Comparison of ENCODE assay signal across 8 cellular contexts in the genomic region with DNA sequence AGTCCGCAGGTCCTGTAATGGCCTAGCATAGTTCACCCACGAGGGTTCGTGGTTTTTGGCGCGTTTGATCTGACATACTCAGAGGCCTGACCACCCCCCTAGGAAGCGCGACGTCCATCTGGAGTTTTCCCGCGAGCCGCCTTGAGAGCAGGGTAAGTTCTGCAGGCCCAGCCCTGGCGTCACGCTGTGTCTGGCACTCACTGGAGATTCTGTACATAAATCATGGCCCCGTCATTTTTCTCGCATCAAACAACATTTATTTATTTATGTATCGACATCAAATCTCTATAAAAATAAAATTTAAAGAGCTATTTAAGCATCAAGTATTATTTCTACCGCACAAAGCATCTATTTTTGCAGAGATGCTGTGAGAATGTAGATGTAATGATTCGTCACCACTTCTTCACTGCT. TPM values are rescaled to one million over a fixed set of nuclear protein-coding genes. Genes with fewer than 3 reads are reported as not detected.
DNase-seq lines count a peak whose midpoint lies in the region; ATAC-seq and TF ChIP-seq lines count a peak whose summit lies in the region.

No MANE protein-coding gene starts in this region.

- H4K20me1 ChIP-seq in BLaER1 (no peaks in the 10 kb centered on the region), mammary epithelial cell (ENCODE audit: insufficient read depth, low read length) (no peaks in the 10 kb centered on the region)

- BruUV-seq in mammary epithelial cell (replicated peaks; lab: Mats Ljungman, UMichigan), result no TSS peak

- H3K4me2 ChIP-seq in BLaER1 (peak overlapping the region; percentile 83), mammary epithelial cell (ENCODE audit: insufficient read depth, low read depth, low read length) (peak overlapping the region; percentile 96)

- H3K9me3 ChIP-seq in BLaER1 (no peaks in the 10 kb centered on the region), mammary epithelial cell (replicated peaks; ENCODE audit: insufficient read depth, low read length) (no peaks in the 10 kb centered on the region), mesodermal cell (ENCODE audit: control insufficient read depth, low read length) (no peaks in the 10 kb centered on the region)

- dilution Hi-C loops in mammary epithelial cell (cut with HindIII; ENCODE audit: low sequenced_read_pairs), result no loop called here

- peaks cover 32% of the 10 kb centered on the region for H3K79me2 ChIP-seq in mammary epithelial cell (ENCODE audit: insufficient read depth, low read length)

- no peak for TF ChIP-seq CTCF in HL-60 (IDR thresholded peaks at IDR 0.05; ENCODE audit: insufficient read depth, low read length)
- TF ChIP-seq CTCF in mammary epithelial cell (conservative IDR thresholded peaks at IDR 0.05 in 1 of 2, IDR thresholded peaks at IDR 0.05 in 1 of 2; ENCODE audit: extremely low read depth in 1 of 2, insufficient read depth in 1 of 2, low read depth in 1 of 2, low read length in 2 of 2), result no peak

- in situ Hi-C loops in mammary epithelial cell (cut with MboI; ENCODE audit: low sequenced_read_pairs in 2 of 2), result no loop called here

- CTCF ChIA-PET in mammary epithelial cell (lab: Charles Lee; ENCODE audit: low non-redundant PET), result no interaction called here

- H3K36me3 ChIP-seq in BLaER1 (peaks cover 12% of the 10 kb centered on the region), mammary epithelial cell (ENCODE audit: insufficient read depth, low read length) (no peaks in the 10 kb centered on the region), mesodermal cell (ENCODE audit: control insufficient read depth, insufficient read depth, low read length) (peaks cover 24% of the 10 kb centered on the region)

- H3K9ac ChIP-seq in BLaER1, result peak overlapping the region; percentile 94
- H3K9ac ChIP-seq in mammary epithelial cell (ENCODE audit: insufficient read depth, low read length), result peak overlapping the region; percentile 67

- H3K4me3 ChIP-seq in BLaER1 (peak overlapping the region; percentile 79), HL-60 (replicated peaks; ENCODE audit: insufficient read depth, low read length) (peak overlapping the region; percentile 68), mammary epithelial cell (replicated peaks in 1 of 3; ENCODE audit: insufficient read depth in 1 of 3, low read depth in 2 of 3, low read length in 3 of 3) (peak overlapping the region; percentile 86 to 99 (median 98)), mesodermal cell (ENCODE audit: extremely low read depth, insufficient read depth, low read length, poor library complexity, severe bottlenecking) (peak overlapping the region; percentile 73)

- ATAC-seq in GM19397 (IDR thresholded peaks at IDR 0.05; ENCODE audit: unreplicated experiment) (no peak), HG03095 (IDR thresholded peaks at IDR 0.05; ENCODE audit: unreplicated experiment) (no peak)

- 4% methylated on average over 11 of the region's 18 CpGs for WGBS in mammary epithelial cell (ENCODE audit: low coverage, missing lambda C conversion rate)
- WGBS in mesodermal cell (ENCODE audit: insufficient coverage in 2 of 2), 2 experiments, result 0% methylated on average over 11 to 12 of the region's 18 CpGs

- intact Hi-C loops in mammary epithelial cell (cut with micrococcal nuclease), result loop anchor here (1.0 to 2.0 kb wide), 6 partner anchors 15 to 362 kb away; no protein-coding TSS in a partner anchor

- peaks cover 5% of the 10 kb centered on the region; the same call in 1 of the 2 replicates for H3K27me3 ChIP-seq in BLaER1
- H3K27me3 ChIP-seq in HL-60 (ENCODE audit: insufficient read depth, poor library complexity, severe bottlenecking), result no peaks in the 10 kb centered on the region
- H3K27me3 ChIP-seq in mammary epithelial cell (ENCODE audit: insufficient read depth, low read length), result no peaks in the 10 kb centered on the region

- H2AFZ ChIP-seq in mammary epithelial cell (ENCODE audit: low read depth, low read length), result peak overlapping the region; percentile 83

- H3K4me1 ChIP-seq in BLaER1 (peaks cover 51% of the 10 kb centered on the region), mammary epithelial cell (ENCODE audit: insufficient read depth, low read length) (peaks cover 13% of the 10 kb centered on the region), mesodermal cell (ENCODE audit: control insufficient read depth, insufficient read depth, low read length, poor library complexity, severe bottlenecking) (no peaks in the 10 kb centered on the region)

- H3K27ac ChIP-seq in BLaER1 (peak overlapping the region; percentile 98), HL-60 (replicated peaks) (peak overlapping the region; percentile 97), mammary epithelial cell (ENCODE audit: insufficient read depth, low read depth, low read length) (peak overlapping the region; percentile 70), mesodermal cell (ENCODE audit: low read depth, low read length, severe bottlenecking) (peak overlapping the region; percentile 97)

- DNase-seq in HL-60 (ENCODE audit: low read depth in 1 of 2, low spot score in 1 of 2) (no peak), mammary epithelial cell (no peak), kidney tubule cell (ENCODE audit: low spot score) (no peak), AG20443 (ENCODE audit: low spot score) (no peak)

RNA-seq across cellular contexts. Expression of a gene that starts 0.4 kb away (rescaled TPM):
- total RNA-seq in mammary epithelial cell, result 10 to 100 TPM; 10.3 to 30.6 TPM
- polyA plus RNA-seq in mammary epithelial cell, result 10.1 TPM
- 10.5 TPM for polyA minus RNA-seq in mammary epithelial cell
- 16.0 TPM for polyA plus RNA-seq in mesodermal cell (2013, experiment 1 of 2)
- 16.1 TPM for polyA plus RNA-seq in mesodermal cell (2013, experiment 2 of 2)

RNA-seq across cellular contexts. Expression of a gene that starts 17.6 kb away (rescaled TPM):
- total RNA-seq in mammary epithelial cell, result 10 to 100 TPM in 1 of 2 donors, 1 to 10 TPM in 1; 6.3 to 31.4 TPM
- polyA plus RNA-seq in mammary epithelial cell, result 18.8 TPM
- polyA minus RNA-seq in mammary epithelial cell, result 6.6 TPM
- 0.37 TPM for polyA plus RNA-seq in mesodermal cell (2013, experiment 1 of 2)
- polyA plus RNA-seq in mesodermal cell (2013, experiment 2 of 2), result not detected

RNA-seq across cellular contexts. Expression of a gene that starts 21.1 kb away (rescaled TPM):
- total RNA-seq in mammary epithelial cell, result 1,000 to 10,000 TPM; 2,031 to 4,986 TPM
- 4,579 TPM for polyA plus RNA-seq in mammary epithelial cell
- polyA minus RNA-seq in mammary epithelial cell, result 7,221 TPM
- 2,439 TPM for polyA plus RNA-seq in mesodermal cell (2013, experiment 1 of 2)
- polyA plus RNA-seq in mesodermal cell (2013, experiment 2 of 2), result 2,115 TPM

RNA-seq across cellular contexts. Expression of a gene that starts 38.3 kb away (rescaled TPM):
- total RNA-seq in mammary epithelial cell, result 1 to 10 TPM; 5.7 to 6.0 TPM
- 3.3 TPM for polyA plus RNA-seq in mammary epithelial cell
- not detected for polyA minus RNA-seq in mammary epithelial cell
- polyA plus RNA-seq in mesodermal cell (2013, experiment 1 of 2), result 3.9 TPM
- polyA plus RNA-seq in mesodermal cell (2013, experiment 2 of 2), result 3.8 TPM
